1 cellular context compared by ENCODE assay signal in the genomic region with DNA sequence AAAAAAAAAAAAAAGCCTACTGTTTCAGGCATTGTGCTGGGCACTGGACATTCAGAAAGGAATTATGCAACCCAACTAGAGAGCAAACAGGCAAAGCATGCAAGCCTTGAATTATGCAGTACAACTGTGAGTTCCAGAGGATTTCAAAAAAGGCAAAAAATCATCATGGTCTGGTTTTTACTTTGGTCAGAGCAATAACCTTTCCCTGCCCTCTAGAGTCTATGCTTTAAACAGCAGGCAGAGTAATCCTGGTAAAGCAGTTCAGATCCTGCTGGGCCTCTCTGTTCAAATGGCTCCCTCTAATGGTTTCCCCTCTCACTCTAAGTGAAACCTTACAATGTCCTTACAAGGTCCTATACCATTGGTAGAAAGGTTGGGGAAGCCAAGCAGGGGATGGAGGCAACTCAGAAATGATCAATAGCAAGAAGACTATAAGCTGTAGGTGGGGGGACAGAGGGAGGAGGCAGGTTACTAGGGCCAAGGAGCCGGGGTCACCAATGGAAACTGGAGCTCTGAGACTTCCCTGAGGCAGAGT.
TF ChIP-seq lines count a peak whose summit lies in the region.

No MANE protein-coding gene starts in this region.

TF ChIP-seq in K562, 482 proteins besides CTCF, POLR2A, EP300 and RAD21 (continued from another document):
- TF ChIP-seq KLF6 (CRISPR knock-in tag; IDR thresholded peaks at IDR 0.05; ENCODE audit: borderline replicate concordance) = no peak
- TF ChIP-seq ZNF121 (CRISPR knock-in tag; conservative IDR thresholded peaks at IDR 0.05) = no peak
- no peak for TF ChIP-seq PURB (CRISPR knock-in tag; IDR thresholded peaks at IDR 0.05; ENCODE audit: low read depth)
- TF ChIP-seq, protein P1, sequence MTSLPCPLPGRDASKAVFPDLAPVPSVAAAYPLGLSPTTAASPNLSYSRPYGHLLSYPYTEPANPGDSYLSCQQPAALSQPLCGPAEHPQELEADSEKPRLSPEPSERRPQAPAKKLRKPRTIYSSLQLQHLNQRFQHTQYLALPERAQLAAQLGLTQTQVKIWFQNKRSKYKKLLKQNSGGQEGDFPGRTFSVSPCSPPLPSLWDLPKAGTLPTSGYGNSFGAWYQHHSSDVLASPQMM (CRISPR knock-in tag; IDR thresholded peaks at IDR 0.05) = no peak
- TF ChIP-seq GATA2 (CRISPR knock-in tag; IDR thresholded peaks at IDR 0.05) = no peak
- TF ChIP-seq RBM15 (IDR thresholded peaks at IDR 0.05; ENCODE audit: insufficient read depth, low read length) = no peak
- no peak for TF ChIP-seq RBM34 (IDR thresholded peaks at IDR 0.05; ENCODE audit: borderline replicate concordance, insufficient read depth, low read length)
- no peak for TF ChIP-seq BCL6 (CRISPR knock-in tag; IDR thresholded peaks at IDR 0.05)
- TF ChIP-seq, protein P2, sequence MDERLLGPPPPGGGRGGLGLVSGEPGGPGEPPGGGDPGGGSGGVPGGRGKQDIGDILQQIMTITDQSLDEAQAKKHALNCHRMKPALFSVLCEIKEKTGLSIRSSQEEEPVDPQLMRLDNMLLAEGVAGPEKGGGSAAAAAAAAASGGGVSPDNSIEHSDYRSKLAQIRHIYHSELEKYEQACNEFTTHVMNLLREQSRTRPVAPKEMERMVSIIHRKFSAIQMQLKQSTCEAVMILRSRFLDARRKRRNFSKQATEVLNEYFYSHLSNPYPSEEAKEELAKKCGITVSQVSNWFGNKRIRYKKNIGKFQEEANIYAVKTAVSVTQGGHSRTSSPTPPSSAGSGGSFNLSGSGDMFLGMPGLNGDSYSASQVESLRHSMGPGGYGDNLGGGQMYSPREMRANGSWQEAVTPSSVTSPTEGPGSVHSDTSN (CRISPR knock-in tag; IDR thresholded peaks at IDR 0.05; ENCODE audit: low read depth) = no peak
- TF ChIP-seq, protein P2 (tag; conservative IDR thresholded peaks at IDR 0.05; ENCODE audit: low read depth) = no peak
- TF ChIP-seq, protein P3, sequence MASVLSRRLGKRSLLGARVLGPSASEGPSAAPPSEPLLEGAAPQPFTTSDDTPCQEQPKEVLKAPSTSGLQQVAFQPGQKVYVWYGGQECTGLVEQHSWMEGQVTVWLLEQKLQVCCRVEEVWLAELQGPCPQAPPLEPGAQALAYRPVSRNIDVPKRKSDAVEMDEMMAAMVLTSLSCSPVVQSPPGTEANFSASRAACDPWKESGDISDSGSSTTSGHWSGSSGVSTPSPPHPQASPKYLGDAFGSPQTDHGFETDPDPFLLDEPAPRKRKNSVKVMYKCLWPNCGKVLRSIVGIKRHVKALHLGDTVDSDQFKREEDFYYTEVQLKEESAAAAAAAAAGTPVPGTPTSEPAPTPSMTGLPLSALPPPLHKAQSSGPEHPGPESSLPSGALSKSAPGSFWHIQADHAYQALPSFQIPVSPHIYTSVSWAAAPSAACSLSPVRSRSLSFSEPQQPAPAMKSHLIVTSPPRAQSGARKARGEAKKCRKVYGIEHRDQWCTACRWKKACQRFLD (CRISPR knock-in tag; IDR thresholded peaks at IDR 0.05) = no peak
TF ChIP-seq in K562: peak in this region for 27.
